Comparison of ENCODE assay signal across 9 cellular contexts in the genomic region with DNA sequence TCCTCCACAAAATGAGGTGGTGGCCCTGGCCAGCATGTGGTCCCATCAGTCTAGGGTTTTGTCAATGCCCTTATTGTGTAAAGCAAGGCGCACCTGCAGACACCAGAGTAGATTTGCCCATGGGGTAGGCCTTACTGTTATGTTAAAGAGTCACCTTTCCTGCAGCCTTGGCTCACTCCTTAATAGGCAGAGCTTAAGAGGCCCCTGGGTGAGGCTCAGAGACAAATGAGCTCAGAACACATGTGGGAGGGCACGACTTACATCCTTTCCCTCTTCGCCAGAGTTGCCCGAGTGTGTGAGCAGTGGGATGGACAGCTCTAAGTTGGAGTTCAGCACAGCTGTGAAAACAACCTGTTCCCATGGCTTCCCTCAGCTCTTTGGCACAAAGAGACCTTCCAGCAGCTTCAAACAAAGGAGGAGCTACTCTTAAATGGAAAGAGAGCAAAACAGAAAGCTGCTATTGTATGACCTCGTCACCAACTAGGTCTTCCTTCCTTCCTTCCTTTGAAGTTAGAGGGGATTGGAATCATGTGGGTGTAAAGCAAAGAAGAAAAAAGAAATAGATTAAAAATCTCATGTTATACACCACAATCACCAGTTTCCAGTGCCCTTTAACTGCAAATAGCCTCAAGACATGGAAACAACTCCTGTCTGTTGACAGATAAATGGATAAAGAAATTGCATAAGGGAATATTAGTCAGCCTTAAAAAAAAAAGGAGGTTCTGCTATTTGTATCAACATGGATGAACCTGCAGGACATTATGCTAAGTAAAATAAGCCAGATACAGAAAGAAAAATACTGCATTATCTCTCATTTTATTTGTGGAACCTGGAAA. TPM values are rescaled to one million over a fixed set of nuclear protein-coding genes. Genes with fewer than 3 reads are reported as not detected.
DNase-seq lines count a peak whose midpoint lies in the region; ATAC-seq, FAIRE-seq and TF ChIP-seq lines count a peak whose summit lies in the region.
"Had no signal": no experiment of that assay in that cellular context is flagged by ENCODE, and none has a peak within 500 bp of the region (broad histone marks: within the 10 kb centered on the region; RNA-seq: fewer than 3 reads in every experiment).

No MANE protein-coding gene starts in this region.

- ATAC-seq in K562, result no peak; the same call in 2 of the 3 replicates
- ATAC-seq in left lobe of liver, result peak; percentile 50
- ATAC-seq in GM21717 (IDR thresholded peaks at IDR 0.05; ENCODE audit: unreplicated experiment), result no peak

- FAIRE-seq in K562 (lab: Jason Lieb, UNC), result no peak

- no peaks in the 10 kb centered on the region for H3K79me2 ChIP-seq in K562 (ENCODE audit: control insufficient read depth, insufficient read depth, low read length)

- H3K27me3 ChIP-seq in AG04450 (ENCODE audit: control insufficient read depth, insufficient read depth, low read length) (no peaks in the 10 kb centered on the region), K562 (ENCODE audit: control insufficient read depth in 2 of 2, insufficient read depth in 2 of 2, low read length in 2 of 2) (no peaks in the 10 kb centered on the region), MG63 (no peaks in the 10 kb centered on the region)

- no TSS peak for BruUV-seq in K562 (replicated peaks; lab: Mats Ljungman, UMichigan)

- H4K20me1 ChIP-seq in K562 (replicated peaks; ENCODE audit: control insufficient read depth, insufficient read depth, low read length), result no peaks in the 10 kb centered on the region

- 13% methylated on average over 4 of the region's 5 CpGs for WGBS in K562 (ENCODE audit: insufficient coverage, low coverage, missing lambda C conversion rate)
- 50 to 59% methylated on average over 5 of the region's 5 CpGs for WGBS in lower leg skin, 2 donors

- no peak for TF ChIP-seq POLR2A in K562 (conservative IDR thresholded peaks at IDR 0.05)
- no peak for TF ChIP-seq POLR2A in lower leg skin (IDR thresholded peaks at IDR 0.05)

- DNase-seq in AG04450 (ENCODE audit: low read depth, low spot score), result no peak
- peak; percentile 39 for DNase-seq in MV-4-11 (lab: John Stamatoyannopoulos, UW)
- DNase-seq in K562 (ENCODE audit: extremely low read depth in 1 of 4, low spot score in 3 of 4), result no peak
- no peak for DNase-seq in left lobe of liver (ENCODE audit: low spot score)
- no peak for DNase-seq in MG63
- DNase-seq in lower leg skin (ENCODE audit: low spot score in 2 of 2), result no peak
- no peak for DNase-seq in NCI-H510A (lab: John Stamatoyannopoulos, UW)

- 0 out of 2 replicates have a peak overlapping the region, but pooled peaks have one; percentile 50 for H2AFZ ChIP-seq in K562 (ENCODE audit: low read depth, low read length)

- H3K36me3 ChIP-seq in K562 (ENCODE audit: control insufficient read depth, insufficient read depth, low read length) (no peaks in the 10 kb centered on the region), MG63 (no peaks in the 10 kb centered on the region)

- intact Hi-C loops in K562 (cut with micrococcal nuclease) (no loop called here), lower leg skin (cut with DNase I; ENCODE audit: low total_unique reads) (no loop called here)

- H3K9me3 ChIP-seq in AG04450 (ENCODE audit: control insufficient read depth, insufficient read depth, low read length) (no peaks in the 10 kb centered on the region), K562 (replicated peaks; ENCODE audit: control insufficient read depth, insufficient read depth, low read depth, low read length) (no peaks in the 10 kb centered on the region), MG63 (no peaks in the 10 kb centered on the region)

- POLR2A ChIA-PET in AG04450 (lab: Yijun Ruan, JAX) (no interaction called here), K562 (lab: Yijun Ruan, JAX) (no interaction called here)

- no peak for TF ChIP-seq RAD21 in K562 (CRISPR knock-in tag; conservative IDR thresholded peaks at IDR 0.05 in 1 of 2, IDR thresholded peaks at IDR 0.05 in 1 of 2)

- H3K27ac ChIP-seq in AG04450 (ENCODE audit: low read depth, low read length) (peak overlapping the region; percentile 21), K562 (ENCODE audit: extremely low read depth, low read depth, low read length) (no peak overlapping the region)

- no peaks in the 10 kb centered on the region for H3K4me1 ChIP-seq in K562 (replicated peaks in 1 of 2; ENCODE audit: control insufficient read depth in 2 of 2, insufficient read depth in 2 of 2, low read length in 2 of 2)

- H3K4me3 ChIP-seq in AG04450 (ENCODE audit: low read depth, low read length) (no peak overlapping the region), K562 (no peak overlapping the region), MG63 (no peak overlapping the region), lower leg skin (ENCODE audit: low read depth, poor library complexity, severe bottlenecking) (no peak overlapping the region)
- H3K4me3 ChIP-seq: skin epidermis had no signal

- no peak for TF ChIP-seq EP300 in K562 (IDR thresholded peaks at IDR 0.05; ENCODE audit: low read length)

- no peak overlapping the region for H3K9ac ChIP-seq in K562 (ENCODE audit: insufficient read depth in 1 of 2, low read depth in 2 of 2, low read length in 2 of 2)

- H3K4me2 ChIP-seq in K562 (ENCODE audit: insufficient read depth, low read length), result no peak overlapping the region

- TF ChIP-seq CTCF in AG04450 (IDR thresholded peaks at IDR 0.05; ENCODE audit: low read depth, low read length) (no peak), K562 (IDR thresholded peaks at IDR 0.05 in 2 of 3, conservative IDR thresholded peaks at IDR 0.05 in 1 of 3; ENCODE audit: insufficient read depth in 2 of 3, low read depth in 1 of 3, low read length in 3 of 3) (no peak), lower leg skin (IDR thresholded peaks at IDR 0.05) (no peak)

- H3K9me1 ChIP-seq in K562 (ENCODE audit: control insufficient read depth, insufficient read depth, low read length), result no peaks in the 10 kb centered on the region

- in situ Hi-C loops in K562 (cut with MboI), result no loop called here

- CTCF ChIA-PET in AG04450 (lab: Charles Lee), result interaction anchor here (1.4 kb wide), 1 partner anchor 51 kb away, joined by 5 read pairs; no protein-coding TSS in a partner anchor
- CTCF ChIA-PET in K562 (lab: Yijun Ruan, JAX; ENCODE audit: low intra/inter-chr PET ratio), result no interaction called here

TF ChIP-seq in K562, 482 proteins besides CTCF, POLR2A, EP300 and RAD21:
- no peak for TF ChIP-seq CEBPG (CRISPR knock-in tag; IDR thresholded peaks at IDR 0.05)
- 0 out of 4 replicates have a peak, but pooled peaks of 1 of the 2 experiments have one; percentile 28 for TF ChIP-seq CEBPG (tag; conservative IDR thresholded peaks at IDR 0.05 in 1 of 2, IDR thresholded peaks at IDR 0.05 in 1 of 2)
- TF ChIP-seq ZNF174 (CRISPR knock-in tag; IDR thresholded peaks at IDR 0.05), result no peak
- no peak for TF ChIP-seq ETV1 (tag; conservative IDR thresholded peaks at IDR 0.05; ENCODE audit: low read depth)
TF ChIP-seq in K562: peak in this region for 1.

RNA-seq across cellular contexts. Expression of gene XPNPEP1, which starts 11.9 kb away (rescaled TPM):
- 134 and 209 TPM in 2 replicates for polyA plus RNA-seq in AG04450 (2011; rRNA removed)
- polyA minus RNA-seq in AG04450 (2011; rRNA and poly(A)+ RNA removed), result 303 and 472 TPM in 2 replicates
- total RNA-seq in K562 (2011; cell fraction: chromatin; rRNA removed; ENCODE audit: low replicate concordance), result 76.3 and 157 TPM in 2 replicates
- total RNA-seq in K562 (2011; cell fraction: nucleolus; rRNA removed), result 77.2 and 79.0 TPM in 2 replicates
- 76.5 and 76.6 TPM in 2 replicates for total RNA-seq in K562 (2011; cell fraction: nucleoplasm; rRNA removed)
- 40.1 and 50.2 TPM in 2 replicates for total RNA-seq in K562 (2014; rRNA removed)
- total RNA-seq in K562 (2014; rRNA removed; fragmentation: Illumina TruSeq; extraction: Trizol), result 37.7 and 39.8 TPM in 2 replicates
- 35.6 and 39.1 TPM in 2 replicates for total RNA-seq in K562 (2015; rRNA removed; fragmentation: Illumina TruSeq; extraction: Trizol)
- total RNA-seq in K562 (2021), result 32.8 and 43.0 TPM in 2 replicates
- 93.5 and 120 TPM in 2 replicates for polyA plus RNA-seq in K562 (2011; rRNA removed)
- polyA plus RNA-seq in K562 (2011; cell fraction: cytosol; rRNA removed), result 250 and 271 TPM in 2 replicates
- polyA plus RNA-seq in K562 (2011; cell fraction: nucleus; rRNA removed), result 148 and 194 TPM in 2 replicates
- polyA plus RNA-seq in K562 (2012), result 29.6 and 49.8 TPM in 2 replicates
- polyA plus RNA-seq in K562 (2014; fragmentation: Illumina TruSeq; extraction: Trizol), result 62.6 and 66.5 TPM in 2 replicates
- polyA plus RNA-seq in K562 (2014; fragmentation: Nextera tagmentation; extraction: Ambion mirVana), result 10 to 100 TPM; 24.2 to 50.6 TPM
- polyA plus RNA-seq in K562 (2014; rRNA removed), result 42.2 and 58.7 TPM in 2 replicates
- polyA minus RNA-seq in K562 (2011; rRNA and poly(A)+ RNA removed), result 159 and 165 TPM in 2 replicates
- polyA minus RNA-seq in K562 (2011; cell fraction: cytosol; rRNA and poly(A)+ RNA removed), result 75.6 and 82.5 TPM in 2 replicates
- 67.7 and 116 TPM in 2 replicates for polyA minus RNA-seq in K562 (2011; cell fraction: nucleus; rRNA and poly(A)+ RNA removed)
- 18.7 TPM for total RNA-seq in left lobe of liver
- 63.4 and 130 TPM in 2 replicates for total RNA-seq in MG63 (2014; rRNA removed; shearing (Covaris generic); ENCODE audit: low replicate concordance)
- total RNA-seq in lower leg skin, result 100 to 1,000 TPM in 2 of 4 donors, 10 to 100 TPM in 2; 77.5 to 109 (median 100) TPM
